Comparison of ENCODE assay signal across 23 cellular contexts in the genomic region with DNA sequence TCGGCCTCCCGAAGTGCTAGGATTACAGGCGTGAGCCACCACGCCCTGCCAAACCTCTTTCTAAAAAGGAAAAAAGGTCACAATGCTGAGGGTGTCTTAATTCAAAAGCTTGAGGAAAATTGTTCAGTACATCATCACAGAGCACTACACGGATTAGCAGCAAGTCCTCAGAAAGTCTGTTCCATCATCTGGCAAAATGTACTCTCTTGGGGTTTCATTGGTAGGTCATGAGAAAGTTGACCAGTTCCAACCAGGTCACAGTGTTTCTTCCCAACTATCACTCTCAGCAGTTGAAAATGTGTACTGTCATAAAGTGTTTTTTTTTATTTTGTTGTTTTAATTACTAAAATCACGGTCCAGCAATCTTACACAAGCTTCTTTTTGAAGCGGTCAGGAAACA.
DNase-seq lines count a peak whose midpoint lies in the region; ATAC-seq lines count a peak whose summit lies in the region.
"Had no signal": no experiment of that assay in that cellular context is flagged by ENCODE, and none has a peak within 500 bp of the region (broad histone marks: within the 10 kb centered on the region; RNA-seq: fewer than 3 reads in every experiment).

No MANE protein-coding gene starts in this region.

- no peak overlapping the region for H3K4me3 Mint-ChIP-seq in activated CD4-positive, alpha-beta T cell treated with anti-CD3 and anti-CD28 coated beads for 36 hours
- H3K4me3 Mint-ChIP-seq: CD14-positive monocyte; CD4-positive, alpha-beta memory T cell; CD4-positive, CD25-positive, alpha-beta regulatory T cell; CD8-positive, alpha-beta memory T cell had no signal

- H3K27me3 Mint-ChIP-seq in activated CD4-positive, alpha-beta T cell treated with anti-CD3 and anti-CD28 coated beads for 36 hours, result no peaks in the 10 kb centered on the region
- H3K27me3 Mint-ChIP-seq: CD4-positive, alpha-beta memory T cell; CD4-positive, CD25-positive, alpha-beta regulatory T cell; CD8-positive, alpha-beta memory T cell had no signal

- no peak overlapping the region for H3K27ac Mint-ChIP-seq in activated CD4-positive, alpha-beta T cell treated with anti-CD3 and anti-CD28 coated beads for 36 hours
- H3K27ac Mint-ChIP-seq: CD14-positive monocyte; CD4-positive, alpha-beta memory T cell; CD4-positive, CD25-positive, alpha-beta regulatory T cell; CD8-positive, alpha-beta memory T cell had no signal

- no peak overlapping the region for H3K27ac ChIP-seq in right cardiac atrium (ENCODE audit: low read length)
- H3K27ac ChIP-seq: BLaER1 had no signal

- no peaks in the 10 kb centered on the region for H3K9me3 ChIP-seq in right cardiac atrium (ENCODE audit: control insufficient read depth, low read length)
- H3K9me3 ChIP-seq: BE2C had no signal

- WGBS in right cardiac atrium, result 82% methylated on average over 7 of the region's 7 CpGs

- POLR2A ChIA-PET in activated CD4-positive, alpha-beta T cell treated with anti-CD3 and anti-CD28 coated beads for 36 hours (lab: Charles Lee), result no interaction called here

- DNase-seq in Right ventricle myocardium superior (no peak), cardiac septum (ENCODE audit: low spot score) (no peak), left ventricle myocardium superior (no peak), right cardiac atrium (no peak)
- DNase-seq in activated CD4-positive, alpha-beta T cell treated with anti-CD3 and anti-CD28 coated beads for 36 hours, result no peak
- DNase-seq: 8988T; ACHN; BE2C; C1 segment of cervical spinal cord; CD4-positive, alpha-beta memory T cell; CD4-positive, CD25-positive, alpha-beta regulatory T cell; CD8-positive, alpha-beta memory T cell; COR-L47; DMS 273 treated with DMSO at 0.1 percent for 48 hours; DMS153; DMS53; DMS79; DND-41; EL; GDM1 had no signal

- intact Hi-C loops in Right ventricle myocardium superior (cut with DNase I) (loop anchor here (10.0 kb wide), 1 partner anchor 295 kb away; a partner anchor contains a TSS), cardiac septum (cut with DNase I) (no loop called here), left ventricle myocardium superior (cut with micrococcal nuclease) (loop anchor here (10.0 kb wide), 1 partner anchor 295 kb away; a partner anchor contains a TSS), right cardiac atrium (cut with DNase I) (loop anchor here in 1 of 4 donors (10.0 kb wide), 1 partner anchor 305 kb away; no protein-coding TSS in a partner anchor)
- intact Hi-C loops in activated CD4-positive, alpha-beta T cell treated with anti-CD3 and anti-CD28 coated beads for 36 hours (cut with DNase I, micrococcal nuclease), result loop anchor here in 1 of 2 experiments (10.0 kb wide), 1 partner anchor 695 kb away; no protein-coding TSS in a partner anchor

- H3K27me3 ChIP-seq in right cardiac atrium (ENCODE audit: control insufficient read depth, insufficient read depth), result no peaks in the 10 kb centered on the region
- H3K27me3 ChIP-seq: BE2C, BLaER1 had no signal

- no peaks in the 10 kb centered on the region for H3K4me1 Mint-ChIP-seq in activated CD4-positive, alpha-beta T cell treated with anti-CD3 and anti-CD28 coated beads for 36 hours
- H3K4me1 Mint-ChIP-seq: CD14-positive monocyte; CD4-positive, alpha-beta memory T cell; CD4-positive, CD25-positive, alpha-beta regulatory T cell; CD8-positive, alpha-beta memory T cell had no signal

- peaks cover 6% of the 10 kb centered on the region for H3K9me3 Mint-ChIP-seq in activated CD4-positive, alpha-beta T cell treated with anti-CD3 and anti-CD28 coated beads for 36 hours (ENCODE audit: low read depth)

- no peaks in the 10 kb centered on the region for H3K4me1 ChIP-seq in right cardiac atrium (ENCODE audit: control insufficient read depth, insufficient read depth, low read length)

- CTCF ChIA-PET in activated CD4-positive, alpha-beta T cell treated with anti-CD3 and anti-CD28 coated beads for 36 hours (lab: Charles Lee), result no interaction called here

- ATAC-seq in Right ventricle myocardium superior (ENCODE audit: poor library complexity) (peak; percentile 59), left ventricle myocardium superior (peak; percentile 60), right cardiac atrium (no peak)
- no peak for ATAC-seq in activated CD4-positive, alpha-beta T cell treated with anti-CD3 and anti-CD28 coated beads for 36 hours
- ATAC-seq: GM12878 had no signal

- H3K36me3 Mint-ChIP-seq in activated CD4-positive, alpha-beta T cell treated with anti-CD3 and anti-CD28 coated beads for 36 hours (ENCODE audit: low read depth), result no peaks in the 10 kb centered on the region
- H3K36me3 Mint-ChIP-seq: CD14-positive monocyte; CD4-positive, alpha-beta memory T cell; CD4-positive, CD25-positive, alpha-beta regulatory T cell; CD8-positive, alpha-beta memory T cell had no signal

- H3K4me3 ChIP-seq in right cardiac atrium (ENCODE audit: low read length), result no peak overlapping the region
- H3K4me3 ChIP-seq: BLaER1, GM12878 had no signal

Comparison
In these comparisons a context has a peak if more than half of its experiments do, and no peak if none do; other contexts are left out.
1. ATAC-seq: peak in Right ventricle myocardium superior (single experiment) and left ventricle myocardium superior (single experiment); none in right cardiac atrium (0 of 2) and activated CD4-positive, alpha-beta T cell treated with anti-CD3 and anti-CD28 coated beads for 36 hours (single experiment).